ENCODE assay signal across 8 cellular contexts in the genomic region with DNA sequence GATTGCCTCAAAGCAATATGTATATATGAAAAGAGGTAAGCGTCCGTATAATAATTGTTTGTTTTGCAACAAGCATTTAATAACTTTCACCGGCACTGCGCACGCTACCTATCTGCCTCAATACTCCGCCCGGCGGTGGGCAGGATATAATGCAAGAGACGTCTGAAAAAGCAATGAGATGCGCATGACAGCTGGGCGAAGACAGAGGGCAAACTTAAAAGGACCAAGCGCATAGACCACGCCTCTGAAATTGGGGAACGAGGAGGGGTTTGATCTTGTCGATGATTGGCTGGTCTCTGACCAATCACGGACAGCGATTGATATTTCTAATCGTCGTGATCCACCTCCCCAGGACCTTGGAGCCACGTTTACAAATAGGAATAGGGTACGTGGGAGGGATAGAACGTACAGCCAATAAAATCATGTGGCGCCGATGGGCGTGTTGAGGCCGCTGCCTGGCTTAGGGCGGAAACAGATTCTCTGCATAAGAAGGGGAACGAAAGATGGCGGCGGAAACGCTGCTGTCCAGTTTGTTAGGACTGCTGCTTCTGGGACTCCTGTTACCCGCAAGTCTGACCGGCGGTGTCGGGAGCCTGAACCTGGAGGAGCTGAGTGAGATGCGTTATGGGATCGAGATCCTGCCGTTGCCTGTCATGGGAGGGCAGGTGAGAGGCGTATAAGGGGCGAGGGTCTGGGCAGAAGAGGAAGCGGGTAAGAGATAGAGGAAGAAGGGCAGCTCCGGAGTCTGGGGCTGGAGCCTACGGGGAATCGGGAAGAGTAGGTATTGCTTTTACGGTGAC. TPM values are rescaled to one million over a fixed set of nuclear protein-coding genes. Genes with fewer than 3 reads are reported as not detected.
A peak's percentile ranks its signal among the peaks of the same experiment; 100 is the strongest.
DNase-seq lines count a peak whose midpoint lies in the region; ATAC-seq and TF ChIP-seq lines count a peak whose summit lies in the region.

Gene OS9, plus strand, starts transcription at position 474 of the 800 bp plus-strand sequence. Its CDS starts 30 bp downstream, at position 504.

- peaks cover 0 to 17% (median 5%) of the 10 kb centered on the region in 4 donors for H3K4me1 ChIP-seq in Peyer's patch

- H3K27ac Mint-ChIP-seq in activated T-cell treated with anti-CD3 and anti-CD28 coated beads, Interleukin-2, amount 50 U/mL, for 72 hours, result no peak within 1 kb of the TSS
- no peak within 1 kb of the TSS for H3K27ac Mint-ChIP-seq in naive B cell
- no peak within 1 kb of the TSS for H3K27ac Mint-ChIP-seq in stimulated activated memory B cell treated with anti-CD40 and anti-IgM and Interleukin-4, amounts not matched to agents 10 μg/mL and 1 μg/mL and 100 μg/mL, for 72 hours

- no peaks in the 10 kb centered on the region for H3K9me3 Mint-ChIP-seq in activated T-cell treated with anti-CD3 and anti-CD28 coated beads, Interleukin-2, amount 50 U/mL, for 72 hours
- peaks cover 0 to 2% (median 0%) of the 10 kb centered on the region in 7 donors for H3K9me3 Mint-ChIP-seq in naive B cell
- peaks cover 3% of the 10 kb centered on the region for H3K9me3 Mint-ChIP-seq in stimulated activated memory B cell treated with anti-CD40 and anti-IgM and Interleukin-4, amounts not matched to agents 10 μg/mL and 1 μg/mL and 100 μg/mL, for 72 hours

- TF ChIP-seq CTCF in Peyer's patch (IDR thresholded peaks at IDR 0.05), result peak; percentile 54 to 95 (median 86)

- DNase-seq in Daoy (ENCODE audit: low read depth) (peak; percentile 99), Peyer's patch (peak; percentile 89 to 99 (median 97)), fibroblast of gingiva (ENCODE audit: low read depth) (peak; percentile 99), naive B cell (peak; percentile 96)
- DNase-seq in activated T-cell treated with anti-CD3 and anti-CD28 coated beads, Interleukin-2, amount 50 U/mL, for 72 hours, result peak; percentile 91 to 97

- no peaks in the 10 kb centered on the region for H3K4me1 Mint-ChIP-seq in activated T-cell treated with anti-CD3 and anti-CD28 coated beads, Interleukin-2, amount 50 U/mL, for 72 hours (ENCODE audit: low read depth)
- H3K4me1 Mint-ChIP-seq in naive B cell, result peaks cover 7 to 20% (median 10%) of the 10 kb centered on the region in 3 donors
- peaks cover 8% of the 10 kb centered on the region for H3K4me1 Mint-ChIP-seq in stimulated activated memory B cell treated with anti-CD40 and anti-IgM and Interleukin-4, amounts not matched to agents 10 μg/mL and 1 μg/mL and 100 μg/mL, for 72 hours

- peaks cover 11% of the 10 kb centered on the region for H3K27me3 Mint-ChIP-seq in activated T-cell treated with anti-CD3 and anti-CD28 coated beads, Interleukin-2, amount 50 U/mL, for 72 hours (ENCODE audit: low read depth)
- H3K27me3 Mint-ChIP-seq in naive B cell, result peaks cover 10 to 14% (median 11%) of the 10 kb centered on the region in 3 donors
- H3K27me3 Mint-ChIP-seq in stimulated activated memory B cell treated with anti-CD40 and anti-IgM and Interleukin-4, amounts not matched to agents 10 μg/mL and 1 μg/mL and 100 μg/mL, for 72 hours, result peaks cover 4% of the 10 kb centered on the region

- peaks cover 10 to 12% of the 10 kb centered on the region in 2 donors for H3K36me3 Mint-ChIP-seq in activated T-cell treated with anti-CD3 and anti-CD28 coated beads, Interleukin-2, amount 50 U/mL, for 72 hours (ENCODE audit: insufficient read depth in 2 of 2)
- peaks cover 17 to 27% of the 10 kb centered on the region in 2 donors for H3K36me3 Mint-ChIP-seq in naive B cell
- peaks cover 33% of the 10 kb centered on the region for H3K36me3 Mint-ChIP-seq in stimulated activated memory B cell treated with anti-CD40 and anti-IgM and Interleukin-4, amounts not matched to agents 10 μg/mL and 1 μg/mL and 100 μg/mL, for 72 hours

- H3K27me3 ChIP-seq in Peyer's patch, result no peaks in the 10 kb centered on the region

- H3K9me3 ChIP-seq in KOPT-K1 (ENCODE audit: insufficient read depth, low read length, poor library complexity, severe bottlenecking), result no peaks in the 10 kb centered on the region
- H3K9me3 ChIP-seq in Peyer's patch, result no peaks in the 10 kb centered on the region

- peak within 1 kb of the TSS; percentile 63 to 86 (median 76) for H3K4me3 ChIP-seq in Peyer's patch

- no peak within 1 kb of the TSS for H3K4me3 Mint-ChIP-seq in activated T-cell treated with anti-CD3 and anti-CD28 coated beads, Interleukin-2, amount 50 U/mL, for 72 hours
- no peak within 1 kb of the TSS for H3K4me3 Mint-ChIP-seq in naive B cell
- no peak within 1 kb of the TSS for H3K4me3 Mint-ChIP-seq in stimulated activated memory B cell treated with anti-CD40 and anti-IgM and Interleukin-4, amounts not matched to agents 10 μg/mL and 1 μg/mL and 100 μg/mL, for 72 hours

- H3K27ac ChIP-seq in KOPT-K1 (ENCODE audit: low read depth, low read length, poor library complexity, severe bottlenecking) (peak within 1 kb of the TSS; percentile 69), Peyer's patch (peak within 1 kb of the TSS; percentile 73 to 83 (median 76))

- ATAC-seq in GM21786 (IDR thresholded peaks at IDR 0.05; ENCODE audit: unreplicated experiment) (peak; percentile 97), naive B cell (ENCODE audit: low read depth in 2 of 2) (peak; percentile 92 to 94)
- ATAC-seq in activated T-cell treated with anti-CD3 and anti-CD28 coated beads, Interleukin-2, amount 50 U/mL, for 72 hours (replicated peaks in 1 of 2), result peak; percentile 96 to 97
- ATAC-seq in stimulated activated memory B cell treated with anti-CD40 and anti-IgM and Interleukin-4, amounts not matched to agents 10 μg/mL and 1 μg/mL and 100 μg/mL, for 72 hours, result peak; percentile 99

- H3K36me3 ChIP-seq in KOPT-K1 (ENCODE audit: insufficient read depth, low read length) (peaks cover 34% of the 10 kb centered on the region), Peyer's patch (peaks cover 0 to 26% (median 0%) of the 10 kb centered on the region in 3 donors)

- peak; percentile 79 to 85 for TF ChIP-seq POLR2A in Peyer's patch (IDR thresholded peaks at IDR 0.05)

RNA-seq across cellular contexts. Expression of gene OS9, which starts in this region (rescaled TPM):
- 262 and 383 TPM in 2 replicates for total RNA-seq in Daoy (2014; rRNA removed; shearing (Covaris generic))
- total RNA-seq in Peyer's patch, result 100 to 1,000 TPM; 275 to 353 (median 292) TPM
- total RNA-seq in activated T-cell treated with anti-CD3 and anti-CD28 coated beads, Interleukin-2, amount 50 U/mL, for 72 hours, result 100 to 1,000 TPM; 103 to 104 TPM
- 10 to 100 TPM; 72.0 to 87.9 (median 77.1) TPM for polyA plus RNA-seq in naive B cell (ENCODE audit: low read depth in 6 of 6)

Comparison
In these comparisons a context has a peak if more than half of its experiments do, and no peak if none do; other contexts are left out.
1. Peak in every context shown above with its lines: DNase-seq, ATAC-seq, H3K4me3 ChIP-seq and H3K27ac ChIP-seq.